Comparison of ENCODE assay signal across 8 cellular contexts in the genomic region with DNA sequence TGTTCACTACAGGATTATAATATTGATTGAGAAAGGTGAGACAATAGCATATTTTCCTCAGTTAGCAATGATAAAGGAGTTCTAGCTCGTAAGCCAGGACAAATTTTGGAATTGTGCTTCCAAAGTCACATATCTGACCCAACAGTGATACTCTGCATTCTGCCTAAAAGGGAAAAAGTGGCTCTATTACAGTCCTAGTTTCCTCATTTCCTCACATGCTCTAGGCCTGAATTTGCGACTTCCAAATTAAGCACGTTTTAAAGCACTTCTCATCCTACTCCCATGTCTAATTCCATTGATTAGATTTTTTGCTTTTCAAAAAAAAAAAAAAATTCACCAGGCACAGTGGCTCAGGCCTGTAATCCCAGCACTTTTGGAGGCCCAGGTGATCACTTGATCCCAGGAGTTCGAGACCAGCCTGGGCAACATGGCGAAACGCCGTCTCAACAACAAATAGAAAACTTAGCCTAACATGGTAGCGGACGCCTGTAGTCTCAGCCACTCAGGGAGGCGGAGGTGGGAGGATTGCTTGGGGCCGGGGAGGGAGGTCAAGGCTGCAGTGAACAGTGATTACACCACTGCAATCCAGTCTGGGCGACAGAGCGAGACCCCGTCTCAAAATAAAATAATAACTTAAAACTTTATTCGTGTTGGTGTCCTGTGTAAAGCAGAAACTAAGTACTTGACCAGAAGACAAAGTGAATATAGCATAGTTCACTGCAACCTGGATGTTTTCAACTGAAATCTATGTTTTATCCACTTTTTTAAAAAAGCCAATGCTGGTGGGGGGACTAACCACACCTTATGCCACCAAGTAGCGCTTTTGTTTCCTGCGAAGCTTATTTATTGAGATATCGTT. TPM values are rescaled to one million over a fixed set of nuclear protein-coding genes. Genes with fewer than 3 reads are reported as not detected.
DNase-seq lines count a peak whose midpoint lies in the region; ATAC-seq and TF ChIP-seq lines count a peak whose summit lies in the region.

No MANE protein-coding gene starts in this region.

- H3K27ac ChIP-seq in cardiac muscle cell (peak overlapping the region; percentile 97), foreskin keratinocyte (peak overlapping the region; percentile 62), skeletal muscle tissue (ENCODE audit: low read depth, low read length) (peak overlapping the region; percentile 98)

- H3K4me3 ChIP-seq in cardiac muscle cell (peak overlapping the region; percentile 66), skeletal muscle tissue (ENCODE audit: low read length in 3 of 3) (peak overlapping the region; percentile 94 to 100 (median 100))

- in situ Hi-C loops in GM13977 (cut with MboI; ENCODE audit: low pct_unique_long_range_greater_than_20kb, low sequenced_read_pairs, unreplicated experiment): no loop called here

- H3K4me1 ChIP-seq in cardiac muscle cell (ENCODE audit: low read depth): peaks cover 8% of the 10 kb centered on the region
- peaks cover 10% of the 10 kb centered on the region for H3K4me1 ChIP-seq in foreskin keratinocyte
- peaks cover 9 to 23% (median 13%) of the 10 kb centered on the region in 3 donors for H3K4me1 ChIP-seq in skeletal muscle tissue (ENCODE audit: control insufficient read depth in 3 of 3, insufficient read depth in 3 of 3, low read length in 3 of 3)

- no peaks in the 10 kb centered on the region for H3K36me3 ChIP-seq in cardiac muscle cell
- peaks cover 0 to 2% (median 0%) of the 10 kb centered on the region in 3 donors for H3K36me3 ChIP-seq in skeletal muscle tissue (ENCODE audit: control insufficient read depth in 3 of 3, insufficient read depth in 3 of 3, low read length in 3 of 3)

- intact Hi-C loops in Right ventricle myocardium superior (cut with DNase I): no loop called here

- H3K9me3 ChIP-seq in cardiac muscle cell (ENCODE audit: low read depth) (no peaks in the 10 kb centered on the region), skeletal muscle tissue (ENCODE audit: control insufficient read depth in 3 of 3, low read length in 3 of 3) (no peaks in the 10 kb centered on the region)

- H3K27me3 ChIP-seq in cardiac muscle cell (no peaks in the 10 kb centered on the region), foreskin keratinocyte (no peaks in the 10 kb centered on the region), skeletal muscle tissue (ENCODE audit: control insufficient read depth in 3 of 3, insufficient read depth in 3 of 3, low read length in 3 of 3) (no peaks in the 10 kb centered on the region)

- no peaks in the 10 kb centered on the region for H3K27me3 Mint-ChIP-seq in T-cell

- no peak for ATAC-seq in Right ventricle myocardium superior (ENCODE audit: poor library complexity)
- ATAC-seq in T-cell (replicated peaks in 1 of 4): no peak
- ATAC-seq in foreskin keratinocyte: no peak

- peaks cover 41 to 50% (median 44%) of the 10 kb centered on the region in 3 donors for H3K4me1 Mint-ChIP-seq in T-cell

- POLR2A ChIA-PET in T-cell (lab: Charles Lee): interaction anchor here in 1 of 2 donors (0.6 to 3.3 kb wide), 4 partner anchors 15 to 141 kb away, joined by 3 to 28 read pairs (median 8); a partner anchor contains a TSS

- H3K9ac ChIP-seq in skeletal muscle tissue (ENCODE audit: low read depth in 1 of 3, low read length in 3 of 3): peak overlapping the region; percentile 98 to 100 (median 99)

- CTCF ChIA-PET in T-cell (lab: Charles Lee): interaction anchor here (2.1 to 3.1 kb wide), 3 partner anchors 12 to 15 kb away, joined by 8 to 83 read pairs (median 38); a partner anchor contains a TSS

- DNase-seq in cardiac muscle cell (ENCODE audit: low read depth in 1 of 2, low spot score in 1 of 2): no peak
- DNase-seq in Right ventricle myocardium superior: no peak
- no peak for DNase-seq in T-cell
- peak in 1 of 2 donors; percentile 7 for DNase-seq in foreskin keratinocyte
- DNase-seq in mesenteric fat pad (ENCODE audit: low spot score): no peak
- DNase-seq in NCI-H1930 (lab: John Stamatoyannopoulos, UW): no peak
- no peak for DNase-seq in GM13977 (ENCODE audit: low spot score)

- H3K9me3 Mint-ChIP-seq in T-cell: no peaks in the 10 kb centered on the region

- H3K36me3 Mint-ChIP-seq in T-cell: peaks cover 5% of the 10 kb centered on the region

- peak overlapping the region; percentile 99 for H3K27ac Mint-ChIP-seq in T-cell

- TF ChIP-seq CTCF in cardiac muscle cell (IDR thresholded peaks at IDR 0.05; ENCODE audit: low read depth, low read length): no peak
- no peak for TF ChIP-seq CTCF in foreskin keratinocyte (conservative IDR thresholded peaks at IDR 0.05)
- no peak for TF ChIP-seq CTCF in GM13977 (IDR thresholded peaks at IDR 0.05; ENCODE audit: extremely low read depth, insufficient read depth, missing control alignments)

- peak overlapping the region; percentile 93 to 96 (median 95) for H3K4me3 Mint-ChIP-seq in T-cell

RNA-seq across cellular contexts. Expression of a gene that starts 1.5 kb away (rescaled TPM):
- 12.6 and 18.3 TPM in 2 replicates for total RNA-seq in cardiac muscle cell
- polyA plus RNA-seq in cardiac muscle cell: 12.2 and 18.5 TPM in 2 replicates
- total RNA-seq in Right ventricle myocardium superior: 7.9 TPM
- 10 to 100 TPM; 24.5 to 32.6 (median 26.2) TPM for total RNA-seq in T-cell
- total RNA-seq in foreskin keratinocyte: 14.9 and 15.1 TPM in 2 replicates
- polyA plus RNA-seq in foreskin keratinocyte: 7.0 and 7.6 TPM in 2 replicates
- total RNA-seq in skeletal muscle tissue: 13.6 TPM
- 11.1 TPM for total RNA-seq in mesenteric fat pad

RNA-seq across cellular contexts. Expression of a gene that starts 13.2 kb away (rescaled TPM):
- 6.8 and 16.1 TPM in 2 replicates for total RNA-seq in cardiac muscle cell
- polyA plus RNA-seq in cardiac muscle cell: 146 and 159 TPM in 2 replicates
- total RNA-seq in Right ventricle myocardium superior: 24.7 TPM
- 10 to 100 TPM; 18.7 to 31.2 (median 30.7) TPM for total RNA-seq in T-cell
- 128 and 158 TPM in 2 replicates for total RNA-seq in foreskin keratinocyte
- 203 and 266 TPM in 2 replicates for polyA plus RNA-seq in foreskin keratinocyte
- 14.1 TPM for total RNA-seq in skeletal muscle tissue
- total RNA-seq in mesenteric fat pad: 38.0 TPM
